In genomic region chr22:50530280-50530856, GRCh38 we compare ENCODE assay signal across 8 cellular contexts. TPM values are rescaled to one million over a fixed set of nuclear protein-coding genes. Genes with fewer than 3 reads are reported as not detected.
DNase-seq lines count a peak whose midpoint lies in the region; ATAC-seq, FAIRE-seq and TF ChIP-seq lines count a peak whose summit lies in the region.

No MANE protein-coding gene starts in this region.

- H3K14ac ChIP-seq in H1 (ENCODE audit: insufficient read length): no peak overlapping the region

- H3K4me3 ChIP-seq in GM12864 (ENCODE audit: low read depth, low read length): peak overlapping the region; percentile 63
- peak overlapping the region; percentile 27 to 68 (median 34) for H3K4me3 ChIP-seq in H1 (ENCODE audit: extremely low read depth in 1 of 4, insufficient read depth in 2 of 4, low read depth in 3 of 4, low read length in 4 of 4)
- H3K4me3 ChIP-seq in mesendoderm (ENCODE audit: low read length): no peak overlapping the region
- H3K4me3 ChIP-seq in tibial nerve: peak overlapping the region; percentile 31 to 60 (median 52)
- H3K4me3 ChIP-seq in SJCRH30: no peak overlapping the region

- H2AFZ ChIP-seq in H1 (ENCODE audit: low read length): no peak overlapping the region

- H3K4ac ChIP-seq in H1 (replicated peaks; ENCODE audit: insufficient read length, low read depth, low read length): no peak overlapping the region
- no peak overlapping the region for H3K4ac ChIP-seq in mesendoderm (ENCODE audit: low read depth, low read length)

- DNase-seq in GM12864 (ENCODE audit: low read depth) (no peak), T-cell (peak in 3 of 34 experiments; percentile 30 to 50 (median 33)), H1 (ENCODE audit: low read depth in 1 of 2, low spot score in 2 of 2) (peak in 1 of 2 experiments; percentile 75), mesendoderm (no peak), tibial nerve (ENCODE audit: low spot score in 2 of 2) (peak; percentile 55 to 72), SJCRH30 (no peak), urothelium cell line (ENCODE audit: low spot score) (no peak)

- H3K4me3 Mint-ChIP-seq in T-cell: peak overlapping the region; percentile 84 to 89 (median 86)

- H3K56ac ChIP-seq in H1 (replicated peaks; ENCODE audit: insufficient read length, low read depth, low read length): no peak overlapping the region
- H3K56ac ChIP-seq in mesendoderm (ENCODE audit: low read length): peak overlapping the region; percentile 50

- POLR2A ChIA-PET in T-cell (lab: Charles Lee): interaction anchor here in 1 of 2 donors (0.6 kb wide), 1 partner anchor 9 kb away, joined by 4 read pairs; no protein-coding TSS in a partner anchor
- POLR2A ChIA-PET in H1 (lab: Charles Lee; ENCODE audit: partially characterized antibody): no interaction called here

- no peak overlapping the region for H2BK20ac ChIP-seq in H1 (ENCODE audit: low read length)

- H3K27ac Mint-ChIP-seq in T-cell: peak overlapping the region; percentile 76 to 88

- H3K9me3 ChIP-seq in H1 (ENCODE audit: insufficient read depth in 2 of 2, low read depth in 1 of 2, low read length in 1 of 2) (no peaks in the 10 kb centered on the region), tibial nerve (no peaks in the 10 kb centered on the region), SJCRH30 (replicated peaks) (no peaks in the 10 kb centered on the region)

- H3K79me1 ChIP-seq in H1 (ENCODE audit: low read depth, low read length) (no peaks in the 10 kb centered on the region), mesendoderm (ENCODE audit: low read length) (no peaks in the 10 kb centered on the region)

- H4K5ac ChIP-seq in H1 (ENCODE audit: insufficient read length, low read depth, low read length) (no peak overlapping the region), mesendoderm (ENCODE audit: low read length) (no peak overlapping the region)

- H4K8ac ChIP-seq in H1 (ENCODE audit: extremely low read depth, insufficient read depth, low read length) (peak overlapping the region; percentile 85), mesendoderm (ENCODE audit: low read depth, low read length) (no peak overlapping the region)

- peak; percentile 29 for ATAC-seq in HG02840 (IDR thresholded peaks at IDR 0.05; ENCODE audit: low FRiP score, unreplicated experiment)
- no peak for ATAC-seq in T-cell (replicated peaks in 1 of 4)

- H3K23ac ChIP-seq in H1 (ENCODE audit: insufficient read length): no peak overlapping the region
- H3K23ac ChIP-seq in mesendoderm (ENCODE audit: low read length): no peak overlapping the region

- no peaks in the 10 kb centered on the region for H3K27me3 Mint-ChIP-seq in T-cell

- H2BK120ac ChIP-seq in H1 (replicated peaks; ENCODE audit: low read depth, low read length): no peak overlapping the region
- H2BK120ac ChIP-seq in mesendoderm (ENCODE audit: low read depth, low read length): no peak overlapping the region

- H3K36me3 ChIP-seq in H1 (ENCODE audit: control insufficient read depth in 2 of 4, insufficient read depth in 4 of 4, low read length in 3 of 4) (no peaks in the 10 kb centered on the region), mesendoderm (ENCODE audit: control insufficient read depth, insufficient read depth, low read length) (no peaks in the 10 kb centered on the region), tibial nerve (no peaks in the 10 kb centered on the region), SJCRH30 (no peaks in the 10 kb centered on the region)

- no peak overlapping the region for H4K91ac ChIP-seq in H1 (replicated peaks; ENCODE audit: insufficient read length, low read length)

- TF ChIP-seq POLR2A in H1 (IDR thresholded peaks at IDR 0.05; ENCODE audit: control extremely low read depth in 1 of 2, low read depth in 2 of 2, low read length in 2 of 2): no peak
- peak in 1 of 2 donors; percentile 5 for TF ChIP-seq POLR2A in tibial nerve (IDR thresholded peaks at IDR 0.05)

- H3K27ac ChIP-seq in H1 (ENCODE audit: low read depth, low read length): no peak overlapping the region
- H3K27ac ChIP-seq in mesendoderm (ENCODE audit: low read depth, low read length): no peak overlapping the region
- H3K27ac ChIP-seq in tibial nerve: peak overlapping the region; percentile 56 to 96 (median 90)
- H3K27ac ChIP-seq in SJCRH30: no peak overlapping the region

- no peak for TF ChIP-seq RAD21 in H1 (IDR thresholded peaks at IDR 0.05 in 1 of 2, conservative IDR thresholded peaks at IDR 0.05 in 1 of 2; ENCODE audit: low read depth in 2 of 2, low read length in 2 of 2)

- TF ChIP-seq EP300 in H1 (IDR thresholded peaks at IDR 0.05; ENCODE audit: borderline replicate concordance in 1 of 2, low read depth in 2 of 2, low read length in 2 of 2) (no peak), tibial nerve (IDR thresholded peaks at IDR 0.05) (peak in 1 of 2 donors; percentile 79)

- FAIRE-seq in H1 (lab: Jason Lieb, UNC): no peak
- FAIRE-seq in urothelium cell line (lab: Jason Lieb, UNC): no peak

- TF ChIP-seq CTCF in GM12864 (IDR thresholded peaks at IDR 0.05; ENCODE audit: low read depth, low read length, missing control alignments) (no peak), H1 (IDR thresholded peaks at IDR 0.05; ENCODE audit: control extremely low read depth in 1 of 3, insufficient read depth in 1 of 3, low read depth in 1 of 3, low read length in 3 of 3) (no peak), tibial nerve (IDR thresholded peaks at IDR 0.05) (no peak)

- no peak overlapping the region for H2BK5ac ChIP-seq in H1 (ENCODE audit: low read depth, low read length)
- no peak overlapping the region for H2BK5ac ChIP-seq in mesendoderm (ENCODE audit: low read length)

- H3K27me3 ChIP-seq in H1 (replicated peaks in 1 of 4; ENCODE audit: control insufficient read depth in 3 of 4, extremely low read depth in 1 of 4, insufficient read depth in 3 of 4, low read length in 3 of 4) (peaks cover 43 to 70% (median 60%) of the 10 kb centered on the region in 4 experiments), mesendoderm (ENCODE audit: insufficient read depth, low read length, poor library complexity) (peaks cover 23% of the 10 kb centered on the region), tibial nerve (peaks cover 3 to 59% of the 10 kb centered on the region in 2 donors), SJCRH30 (peaks cover 9% of the 10 kb centered on the region; the same call in 1 of the 2 replicates)

- H3K4me1 ChIP-seq in H1 (replicated peaks in 1 of 4; ENCODE audit: control insufficient read depth in 3 of 4, insufficient read depth in 4 of 4, low read length in 3 of 4) (peaks cover 0 to 26% (median 10%) of the 10 kb centered on the region in 4 experiments; a peak in 5 of 7 replicates), mesendoderm (ENCODE audit: control insufficient read depth, low read depth, low read length) (peaks cover 3% of the 10 kb centered on the region), tibial nerve (peaks cover 0 to 69% (median 33%) of the 10 kb centered on the region in 4 donors), SJCRH30 (peaks cover 2% of the 10 kb centered on the region; the same call in 1 of the 2 replicates)

- H2BK12ac ChIP-seq in H1 (ENCODE audit: low read depth, low read length): no peak overlapping the region; the same call in 1 of the 2 replicates

- H2BK15ac ChIP-seq in H1 (ENCODE audit: low read length) (peak overlapping the region; percentile 46; the same call in 1 of the 2 replicates), mesendoderm (replicated peaks; ENCODE audit: low read depth) (no peak overlapping the region)

- no peaks in the 10 kb centered on the region for H3K9me3 Mint-ChIP-seq in T-cell

- CTCF ChIA-PET in T-cell (lab: Charles Lee) (no interaction called here), H1 (lab: Charles Lee; ENCODE audit: partially characterized antibody) (no interaction called here)

- H2AK5ac ChIP-seq in H1 (ENCODE audit: low read depth, low read length) (no peak overlapping the region), mesendoderm (ENCODE audit: low read length) (no peak overlapping the region)

- peaks cover 38 to 50% (median 48%) of the 10 kb centered on the region in 3 donors for H3K4me1 Mint-ChIP-seq in T-cell

- H3K9ac ChIP-seq in H1 (replicated peaks in 1 of 4; ENCODE audit: extremely low read depth in 1 of 4, low read depth in 3 of 4, low read length in 3 of 4): no peak overlapping the region
- H3K9ac ChIP-seq in mesendoderm (ENCODE audit: low read length): peak overlapping the region; percentile 26

- WGBS in H1 (ENCODE audit: extremely low coverage in 1 of 2, insufficient coverage in 1 of 2, insufficient read length in 1 of 2, insufficient replicate concordance in 2 of 2, low coverage in 1 of 2, low lambda C conversion rate in 2 of 2, missing lambda C conversion rate in 1 of 2), 2 experiments: 8% methylated on average over 23 of the region's 58 CpGs; no CpG with 5 or more reads in 1 of the 2 experiments
- no CpG with 5 or more reads among the region's 58 CpGs for WGBS in mesendoderm (ENCODE audit: extremely low coverage, insufficient coverage, low lambda C conversion rate)
- WGBS in tibial nerve, 2 donors: 1 to 4% methylated on average over 12 to 31 of the region's 58 CpGs

- no peaks in the 10 kb centered on the region for H3K79me2 ChIP-seq in H1 (ENCODE audit: control insufficient read depth in 1 of 2, insufficient read depth in 2 of 2, low read length in 2 of 2)
- H3K79me2 ChIP-seq in mesendoderm (ENCODE audit: control insufficient read depth, insufficient read depth, low read length): no peaks in the 10 kb centered on the region

- H4K20me1 ChIP-seq in H1 (replicated peaks in 1 of 2; ENCODE audit: control insufficient read depth in 1 of 2, insufficient read depth in 2 of 2, low read length in 2 of 2): peaks cover 5 to 17% of the 10 kb centered on the region in 2 experiments

- H3K4me2 ChIP-seq in H1 (ENCODE audit: insufficient read depth in 1 of 2, low read depth in 2 of 2, low read length in 2 of 2): peak overlapping the region; percentile 51 to 92
- H3K4me2 ChIP-seq in mesendoderm (ENCODE audit: low read length): peak overlapping the region; percentile 6

- no peaks in the 10 kb centered on the region for H3K36me3 Mint-ChIP-seq in T-cell

- H3K18ac ChIP-seq in H1 (ENCODE audit: extremely low read depth, low read length): no peak overlapping the region; the same call in 1 of the 2 replicates
- H3K18ac ChIP-seq in mesendoderm (ENCODE audit: low read length): no peak overlapping the region

- H3K23me2 ChIP-seq in H1 (ENCODE audit: low read depth, low read length): peaks cover 25% of the 10 kb centered on the region; the same call in 1 of the 2 replicates

RNA-seq across cellular contexts. Expression of gene TYMP, which starts 0.6 kb away (rescaled TPM):
- 10 to 100 TPM; 11.6 to 29.1 (median 14.9) TPM for total RNA-seq in T-cell
- 0.43 and 0.46 TPM in 2 replicates for total RNA-seq in H1 (2021; fragmentation: NEBNext Ultra II Directional; extraction: Animal tissue kit (Norgen Biotek cat#: 25700))
- 0.48 and 0.83 TPM in 2 replicates for polyA plus RNA-seq in H1 (2011; rRNA removed)
- 0.58 TPM for polyA plus RNA-seq in H1 (2011; cell fraction: cytosol; rRNA removed)
- polyA plus RNA-seq in H1 (2011; cell fraction: nucleus; rRNA removed): 1.6 TPM
- 0.40 to 0.65 TPM (median 0.51 TPM) in 4 replicates for polyA plus RNA-seq in H1 (2012, experiment 1 of 2)
- 0.16 TPM for polyA plus RNA-seq in H1 (2012, experiment 2 of 2)
- 0.47 TPM for polyA plus RNA-seq in H1 (2013, experiment 1 of 2)
- 0.39 TPM for polyA plus RNA-seq in H1 (2013, experiment 2 of 2)
- polyA minus RNA-seq in H1 (2011; rRNA and poly(A)+ RNA removed): 0.28 TPM in 1 of 2 replicates, not detected in the other
- not detected for polyA minus RNA-seq in H1 (2011; cell fraction: cytosol; rRNA and poly(A)+ RNA removed)
- polyA minus RNA-seq in H1 (2011; cell fraction: nucleus; rRNA and poly(A)+ RNA removed): 0.90 TPM
- polyA plus RNA-seq in mesendoderm (2013, experiment 1 of 2): 0.24 TPM
- polyA plus RNA-seq in mesendoderm (2013, experiment 2 of 2): 0.28 TPM
- 100 to 1,000 TPM in 1 of 4 donors, 10 to 100 TPM in 3; 33.1 to 239 (median 60.3) TPM for total RNA-seq in tibial nerve
- 0.51 and 0.63 TPM in 2 replicates for total RNA-seq in SJCRH30 (2014; rRNA removed; shearing (Covaris generic))

RNA-seq across cellular contexts. Expression of gene SCO2, which starts 5.0 kb away (rescaled TPM):
- total RNA-seq in T-cell (1 to 10 TPM; 3.3 to 5.6 (median 4.0) TPM), tibial nerve (1 to 10 TPM in 3 of 4 donors, not detected in 1; 2.5 to 3.9 (median 3.3) TPM)
- total RNA-seq in H1 (2021; fragmentation: NEBNext Ultra II Directional; extraction: Animal tissue kit (Norgen Biotek cat#: 25700)): 2.2 TPM in 1 of 2 replicates, not detected in the other
- polyA plus RNA-seq in H1 (2011; rRNA removed): 2.0 and 2.5 TPM in 2 replicates
- polyA plus RNA-seq in H1 (2011; cell fraction: cytosol; rRNA removed): 0.54 TPM
- 1.8 TPM for polyA plus RNA-seq in H1 (2011; cell fraction: nucleus; rRNA removed)
- 0.31 to 1.3 TPM (median 0.68 TPM) in 3 of 4 replicates, not detected in the other for polyA plus RNA-seq in H1 (2012, experiment 1 of 2)
- polyA plus RNA-seq in H1 (2012, experiment 2 of 2): 1.3 TPM
- polyA plus RNA-seq in H1 (2013, experiment 1 of 2): 0.10 TPM
- polyA plus RNA-seq in H1 (2013, experiment 2 of 2): not detected
- not detected in 2 replicates for polyA minus RNA-seq in H1 (2011; rRNA and poly(A)+ RNA removed)
- polyA minus RNA-seq in H1 (2011; cell fraction: cytosol; rRNA and poly(A)+ RNA removed): not detected
- polyA minus RNA-seq in H1 (2011; cell fraction: nucleus; rRNA and poly(A)+ RNA removed): 2.1 TPM
- 0.21 TPM for polyA plus RNA-seq in mesendoderm (2013, experiment 1 of 2)
- polyA plus RNA-seq in mesendoderm (2013, experiment 2 of 2): not detected
- 0.71 and 2.1 TPM in 2 replicates for total RNA-seq in SJCRH30 (2014; rRNA removed; shearing (Covaris generic))

RNA-seq across cellular contexts. Expression of gene KLHDC7B, which starts 15.3 kb away (rescaled TPM):
- total RNA-seq in T-cell (1 to 10 TPM; 3.7 to 6.7 (median 5.4) TPM), tibial nerve (under 1 TPM in 1 of 4 donors, not detected in 3; 0.90 TPM)
- not detected in 2 replicates for total RNA-seq in H1 (2021; fragmentation: NEBNext Ultra II Directional; extraction: Animal tissue kit (Norgen Biotek cat#: 25700))
- not detected in 2 replicates for polyA plus RNA-seq in H1 (2011; rRNA removed)
- polyA plus RNA-seq in H1 (2011; cell fraction: cytosol; rRNA removed): not detected
- polyA plus RNA-seq in H1 (2011; cell fraction: nucleus; rRNA removed): not detected
- not detected in 4 replicates for polyA plus RNA-seq in H1 (2012, experiment 1 of 2)
- not detected for polyA plus RNA-seq in H1 (2012, experiment 2 of 2)
- not detected for polyA plus RNA-seq in H1 (2013, experiment 1 of 2)
- polyA plus RNA-seq in H1 (2013, experiment 2 of 2): not detected
- polyA minus RNA-seq in H1 (2011; rRNA and poly(A)+ RNA removed): not detected in 2 replicates
- not detected for polyA minus RNA-seq in H1 (2011; cell fraction: cytosol; rRNA and poly(A)+ RNA removed)
- not detected for polyA minus RNA-seq in H1 (2011; cell fraction: nucleus; rRNA and poly(A)+ RNA removed)
- 0.07 TPM for polyA plus RNA-seq in mesendoderm (2013, experiment 1 of 2)
- 0.04 TPM for polyA plus RNA-seq in mesendoderm (2013, experiment 2 of 2)
- total RNA-seq in SJCRH30 (2014; rRNA removed; shearing (Covaris generic)): 0.05 and 0.10 TPM in 2 replicates

RNA-seq across cellular contexts. Expression of gene NCAPH2, which starts 22.3 kb away (rescaled TPM):
- 100 to 1,000 TPM in 2 of 5 donors, 10 to 100 TPM in 3; 80.1 to 110 (median 94.6) TPM for total RNA-seq in T-cell
- total RNA-seq in H1 (2021; fragmentation: NEBNext Ultra II Directional; extraction: Animal tissue kit (Norgen Biotek cat#: 25700)): 62.2 and 70.4 TPM in 2 replicates
- 73.8 and 81.6 TPM in 2 replicates for polyA plus RNA-seq in H1 (2011; rRNA removed)
- 69.3 TPM for polyA plus RNA-seq in H1 (2011; cell fraction: cytosol; rRNA removed)
- 122 TPM for polyA plus RNA-seq in H1 (2011; cell fraction: nucleus; rRNA removed)
- polyA plus RNA-seq in H1 (2012, experiment 1 of 2): 40.8 to 68.5 TPM (median 62.3 TPM) in 4 replicates
- 53.6 TPM for polyA plus RNA-seq in H1 (2012, experiment 2 of 2)
- 24.8 TPM for polyA plus RNA-seq in H1 (2013, experiment 1 of 2)
- 23.7 TPM for polyA plus RNA-seq in H1 (2013, experiment 2 of 2)
- polyA minus RNA-seq in H1 (2011; rRNA and poly(A)+ RNA removed): 33.5 and 33.6 TPM in 2 replicates
- polyA minus RNA-seq in H1 (2011; cell fraction: cytosol; rRNA and poly(A)+ RNA removed): 39.4 TPM
- polyA minus RNA-seq in H1 (2011; cell fraction: nucleus; rRNA and poly(A)+ RNA removed): 33.5 TPM
- polyA plus RNA-seq in mesendoderm (2013, experiment 1 of 2): 26.9 TPM
- polyA plus RNA-seq in mesendoderm (2013, experiment 2 of 2): 27.3 TPM
- 10 to 100 TPM; 43.9 to 57.3 (median 45.0) TPM for total RNA-seq in tibial nerve
- 87.0 and 94.2 TPM in 2 replicates for total RNA-seq in SJCRH30 (2014; rRNA removed; shearing (Covaris generic))

RNA-seq across cellular contexts. Expression of gene LMF2, which starts 22.9 kb away (rescaled TPM):
- 100 to 1,000 TPM in 4 of 5 donors, 10 to 100 TPM in 1; 90.5 to 188 (median 185) TPM for total RNA-seq in T-cell
- 31.3 and 34.3 TPM in 2 replicates for total RNA-seq in H1 (2021; fragmentation: NEBNext Ultra II Directional; extraction: Animal tissue kit (Norgen Biotek cat#: 25700))
- polyA plus RNA-seq in H1 (2011; rRNA removed): 62.9 and 80.4 TPM in 2 replicates
- 49.9 TPM for polyA plus RNA-seq in H1 (2011; cell fraction: cytosol; rRNA removed)
- polyA plus RNA-seq in H1 (2011; cell fraction: nucleus; rRNA removed): 250 TPM
- 18.2 to 38.1 TPM (median 36.3 TPM) in 4 replicates for polyA plus RNA-seq in H1 (2012, experiment 1 of 2)
- 28.8 TPM for polyA plus RNA-seq in H1 (2012, experiment 2 of 2)
- polyA plus RNA-seq in H1 (2013, experiment 1 of 2): 42.9 TPM
- polyA plus RNA-seq in H1 (2013, experiment 2 of 2): 40.7 TPM
- 11.2 and 19.4 TPM in 2 replicates for polyA minus RNA-seq in H1 (2011; rRNA and poly(A)+ RNA removed)
- 26.9 TPM for polyA minus RNA-seq in H1 (2011; cell fraction: cytosol; rRNA and poly(A)+ RNA removed)
- 43.0 TPM for polyA minus RNA-seq in H1 (2011; cell fraction: nucleus; rRNA and poly(A)+ RNA removed)
- 21.1 TPM for polyA plus RNA-seq in mesendoderm (2013, experiment 1 of 2)
- polyA plus RNA-seq in mesendoderm (2013, experiment 2 of 2): 20.8 TPM
- total RNA-seq in tibial nerve: 10 to 100 TPM; 53.7 to 85.2 (median 58.1) TPM
- 39.2 and 48.8 TPM in 2 replicates for total RNA-seq in SJCRH30 (2014; rRNA removed; shearing (Covaris generic))

Comparison
In these comparisons a context has a peak if more than half of its experiments do, and no peak if none do; other contexts are left out.
1. DNase-seq: peak in tibial nerve (2 of 2); none in GM12864 (single experiment), mesendoderm (single experiment), SJCRH30 (0 of 2) and urothelium cell line (single experiment).
2. H3K4me3 ChIP-seq: peak in GM12864 (single experiment), H1 (4 of 4) and tibial nerve (4 of 4); none in mesendoderm (single experiment) and SJCRH30 (single experiment).
3. H3K27ac ChIP-seq: peak in tibial nerve (4 of 4); none in H1 (single experiment), mesendoderm (single experiment) and SJCRH30 (single experiment).